Comparison of ENCODE assay signal across 36 cellular contexts in the genomic region with DNA sequence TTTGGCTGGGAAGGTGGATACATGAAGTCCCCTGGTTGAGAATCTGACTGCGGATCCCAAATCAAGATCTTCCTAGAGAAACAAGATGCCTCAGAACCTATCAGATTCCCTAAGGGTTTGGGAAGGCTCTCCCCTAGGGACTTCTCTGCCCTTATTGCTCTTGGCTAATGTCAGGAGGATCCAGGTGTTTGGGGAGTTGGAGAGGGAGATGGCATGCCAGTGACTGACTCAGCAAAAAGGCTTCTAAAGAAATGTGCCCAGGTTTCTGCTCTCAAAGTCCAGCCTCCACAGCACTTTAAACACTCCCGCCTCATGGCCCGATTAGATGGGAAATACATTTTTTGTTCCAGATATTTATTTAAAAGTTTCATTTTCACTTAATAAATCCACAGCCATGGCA.
"Had no signal": no experiment of that assay in that cellular context is flagged by ENCODE, and none has a peak within 500 bp of the region (broad histone marks: within the 10 kb centered on the region; RNA-seq: fewer than 3 reads in every experiment).

No MANE protein-coding gene starts in this region.

- FAIRE-seq: bronchial epithelial cell, TTC549 had no signal

- H3K36me3 Mint-ChIP-seq: activated CD4-positive, alpha-beta memory T cell treated with anti-CD3 and anti-CD28 coated beads for 36 hours; activated naive CD4-positive, alpha-beta T cell treated with anti-CD3 and anti-CD28 coated beads, Interleukin-2, amount 10 ng/mL, durations not matched to agents 7 days and 5 days; activated naive CD4-positive, alpha-beta T cell treated with anti-CD3 and anti-CD28 coated beads, Interleukin-2, amount 50 U/mL, for 24 hours; activated naive CD8-positive, alpha-beta T cell; activated naive CD8-positive, alpha-beta T cell treated with anti-CD3 and anti-CD28 coated beads, Interleukin-2, amount 10 ng/mL, durations not matched to agents 7 days and 5 days; brain had no signal

- H3K36me3 ChIP-seq: ascending aorta, cardiac muscle cell had no signal

- H3K27me3 ChIP-seq: ascending aorta, cardiac muscle cell had no signal

- H3K4me3 Mint-ChIP-seq: activated B cell treated with CpG ODN at 0.5 μM for 24 hours; activated CD4-positive, alpha-beta memory T cell treated with anti-CD3 and anti-CD28 coated beads for 36 hours; activated CD4-positive, alpha-beta T cell treated with anti-CD3 and anti-CD28 coated beads, Interleukin-2, amount 10 ng/mL, durations not matched to agents 24 days and 14 days; activated CD8-positive, alpha-beta T cell treated with anti-CD3 and anti-CD28 coated beads for 36 hours; activated naive CD4-positive, alpha-beta T cell treated with anti-CD3 and anti-CD28 coated beads, Interleukin-2, amount 10 ng/mL, durations not matched to agents 7 days and 5 days; activated naive CD4-positive, alpha-beta T cell treated with anti-CD3 and anti-CD28 coated beads, Interleukin-2, amount 50 U/mL, for 24 hours; activated naive CD8-positive, alpha-beta T cell; activated naive CD8-positive, alpha-beta T cell treated with anti-CD3 and anti-CD28 coated beads, Interleukin-2, amount 10 ng/mL, durations not matched to agents 7 days and 5 days; activated naive CD8-positive, alpha-beta T cell treated with anti-CD3 and anti-CD28 coated beads, Interleukin-2, amount 50 U/mL, for 24 hours; activated T-cell treated with anti-CD3 and anti-CD28 coated beads, Interleukin-2, amount 50 U/mL, for 24 hours; brain; central memory CD8-positive, alpha-beta T cell; T-helper 1 cell treated with Interleukin-12 subunit alpha and Interleukin-12 subunit beta and Interleukin-4 antibody, amounts not matched to agents 30 μg/mL and 1 μg/mL, for 36 hours; T-helper 2 cell treated with Interferon-gamma antibody and Interleukin-4, amounts not matched to agents 5 μg/mL and 100 μg/mL, for 36 hours had no signal

- H3K27ac ChIP-seq: ascending aorta, cardiac muscle cell, VCaP had no signal

- H3K27me3 Mint-ChIP-seq: activated B cell treated with CpG ODN at 0.5 μM for 24 hours; activated CD4-positive, alpha-beta memory T cell treated with anti-CD3 and anti-CD28 coated beads for 36 hours; activated CD4-positive, alpha-beta T cell treated with anti-CD3 and anti-CD28 coated beads, Interleukin-2, amount 10 ng/mL, durations not matched to agents 24 days and 14 days; activated CD8-positive, alpha-beta T cell treated with anti-CD3 and anti-CD28 coated beads for 36 hours; activated naive CD4-positive, alpha-beta T cell treated with anti-CD3 and anti-CD28 coated beads, Interleukin-2, amount 10 ng/mL, durations not matched to agents 7 days and 5 days; activated naive CD4-positive, alpha-beta T cell treated with anti-CD3 and anti-CD28 coated beads, Interleukin-2, amount 50 U/mL, for 24 hours; activated naive CD8-positive, alpha-beta T cell; activated naive CD8-positive, alpha-beta T cell treated with anti-CD3 and anti-CD28 coated beads, Interleukin-2, amount 10 ng/mL, durations not matched to agents 7 days and 5 days; activated naive CD8-positive, alpha-beta T cell treated with anti-CD3 and anti-CD28 coated beads, Interleukin-2, amount 50 U/mL, for 24 hours; activated T-cell treated with anti-CD3 and anti-CD28 coated beads, Interleukin-2, amount 50 U/mL, for 24 hours; central memory CD8-positive, alpha-beta T cell had no signal

- H3K9me3 Mint-ChIP-seq: activated B cell treated with CpG ODN at 0.5 μM for 24 hours; activated CD4-positive, alpha-beta memory T cell treated with anti-CD3 and anti-CD28 coated beads for 36 hours; activated CD4-positive, alpha-beta T cell treated with anti-CD3 and anti-CD28 coated beads, Interleukin-2, amount 10 ng/mL, durations not matched to agents 24 days and 14 days; activated CD8-positive, alpha-beta T cell treated with anti-CD3 and anti-CD28 coated beads for 36 hours; activated naive CD4-positive, alpha-beta T cell treated with anti-CD3 and anti-CD28 coated beads, Interleukin-2, amount 10 ng/mL, durations not matched to agents 7 days and 5 days; activated naive CD4-positive, alpha-beta T cell treated with anti-CD3 and anti-CD28 coated beads, Interleukin-2, amount 50 U/mL, for 24 hours; activated naive CD8-positive, alpha-beta T cell treated with anti-CD3 and anti-CD28 coated beads, Interleukin-2, amount 10 ng/mL, durations not matched to agents 7 days and 5 days; activated T-cell treated with anti-CD3 and anti-CD28 coated beads, Interleukin-2, amount 50 U/mL, for 24 hours; activated T-helper 2 cell treated with anti-CD3 and anti-CD28 coated beads, Interferon-gamma antibody, Interleukin-2, Interleukin-4, amounts not matched to agents 10 μg/mL and 5 μg/mL and 100 μg/mL, durations not matched to agents 14 hours and 24 hours and 36 hours; central memory CD8-positive, alpha-beta T cell; T-helper 1 cell treated with Interleukin-12 subunit alpha and Interleukin-12 subunit beta and Interleukin-4 antibody, amounts not matched to agents 30 μg/mL and 1 μg/mL, for 36 hours; T-helper 2 cell treated with Interferon-gamma antibody and Interleukin-4, amounts not matched to agents 5 μg/mL and 100 μg/mL, for 36 hours had no signal

- H3K9me3 ChIP-seq: ascending aorta had no signal

- H3K4me3 ChIP-seq: ascending aorta, cardiac muscle cell had no signal

- DNase-seq: activated B cell treated with CpG ODN at 0.5 μM for 24 hours; activated CD4-positive, alpha-beta memory T cell treated with anti-CD3 and anti-CD28 coated beads for 36 hours; activated CD4-positive, alpha-beta T cell treated with anti-CD3 and anti-CD28 coated beads for 4 hours; activated CD4-positive, alpha-beta T cell treated with anti-CD3 and anti-CD28 coated beads, Interleukin-2, amount 10 ng/mL, durations not matched to agents 24 days and 14 days; activated CD4-positive, alpha-beta T cell treated with anti-CD3 and anti-CD28 coated beads, Interleukin-2, amount 50 U/mL, for 1 hour; activated CD4-positive, alpha-beta T cell treated with anti-CD3 and anti-CD28 coated beads, Interleukin-2, amount 50 U/mL, for 4 hours; activated CD4-positive, CD25-positive, alpha-beta regulatory T cell treated with anti-CD3 and anti-CD28 coated beads, Interleukin-2, amount 50 U/mL, for 72 hours; activated CD8-positive, alpha-beta memory T cell treated with anti-CD3 and anti-CD28 coated beads, Interleukin-2, amount 50 U/mL, for 48 hours; activated CD8-positive, alpha-beta T cell treated with anti-CD3 and anti-CD28 coated beads for 36 hours; activated effector memory CD4-positive, alpha-beta T cell treated with Interleukin-2 at 50 U/mL for 16 hours; activated gamma-delta T cell; activated naive CD4-positive, alpha-beta T cell treated with anti-CD3 and anti-CD28 coated beads, Interleukin-2, amount 10 ng/mL, durations not matched to agents 7 days and 5 days; activated naive CD4-positive, alpha-beta T cell treated with Interleukin-2 at 50 U/mL for 16 hours; activated naive CD8-positive, alpha-beta T cell treated with anti-CD3 and anti-CD28 coated beads, Interleukin-2, amount 10 ng/mL, durations not matched to agents 7 days and 5 days; activated naive CD8-positive, alpha-beta T cell treated with anti-CD3 and anti-CD28 coated beads, Interleukin-2, amount 50 U/mL, for 24 hours; activated T-cell treated with anti-CD3 and anti-CD28 coated beads, Interleukin-2, amount 50 U/mL, for 24 hours; activated T-cell treated with anti-CD3 and anti-CD28 coated beads, Interleukin-2, amount 50 U/mL, for 48 hours; amygdala; anterior cingulate cortex; caudate nucleus; cerebellar nuclear complex; T-helper 1 cell; T-helper 2 cell; T-helper 9 cell had no signal

- H3K4me1 ChIP-seq: ascending aorta had no signal

- H3K27ac Mint-ChIP-seq: activated B cell treated with CpG ODN at 0.5 μM for 24 hours; activated CD4-positive, alpha-beta memory T cell treated with anti-CD3 and anti-CD28 coated beads for 36 hours; activated CD4-positive, alpha-beta T cell treated with anti-CD3 and anti-CD28 coated beads, Interleukin-2, amount 10 ng/mL, durations not matched to agents 24 days and 14 days; activated CD8-positive, alpha-beta T cell treated with anti-CD3 and anti-CD28 coated beads for 36 hours; activated naive CD4-positive, alpha-beta T cell treated with anti-CD3 and anti-CD28 coated beads, Interleukin-2, amount 10 ng/mL, durations not matched to agents 7 days and 5 days; activated naive CD4-positive, alpha-beta T cell treated with anti-CD3 and anti-CD28 coated beads, Interleukin-2, amount 50 U/mL, for 24 hours; activated naive CD8-positive, alpha-beta T cell; activated naive CD8-positive, alpha-beta T cell treated with anti-CD3 and anti-CD28 coated beads, Interleukin-2, amount 10 ng/mL, durations not matched to agents 7 days and 5 days; activated naive CD8-positive, alpha-beta T cell treated with anti-CD3 and anti-CD28 coated beads, Interleukin-2, amount 50 U/mL, for 24 hours; activated T-cell treated with anti-CD3 and anti-CD28 coated beads, Interleukin-2, amount 50 U/mL, for 24 hours; activated T-helper 2 cell treated with anti-CD3 and anti-CD28 coated beads, Interferon-gamma antibody, Interleukin-2, Interleukin-4, amounts not matched to agents 10 μg/mL and 5 μg/mL and 100 μg/mL, durations not matched to agents 14 hours and 24 hours and 36 hours; brain; T-helper 1 cell treated with Interleukin-12 subunit alpha and Interleukin-12 subunit beta and Interleukin-4 antibody, amounts not matched to agents 30 μg/mL and 1 μg/mL, for 36 hours; T-helper 2 cell treated with Interferon-gamma antibody and Interleukin-4, amounts not matched to agents 5 μg/mL and 100 μg/mL, for 36 hours had no signal

- ATAC-seq: activated CD8-positive, alpha-beta T cell treated with anti-CD3 and anti-CD28 coated beads for 36 hours; activated naive CD8-positive, alpha-beta T cell treated with anti-CD3 and anti-CD28 coated beads, Interleukin-2, amount 50 U/mL, for 24 hours had no signal

- H3K4me1 Mint-ChIP-seq: activated B cell treated with CpG ODN at 0.5 μM for 24 hours; activated CD4-positive, alpha-beta T cell treated with anti-CD3 and anti-CD28 coated beads, Interleukin-2, amount 10 ng/mL, durations not matched to agents 24 days and 14 days; activated naive CD4-positive, alpha-beta T cell treated with anti-CD3 and anti-CD28 coated beads, Interleukin-2, amount 10 ng/mL, durations not matched to agents 7 days and 5 days; activated naive CD4-positive, alpha-beta T cell treated with anti-CD3 and anti-CD28 coated beads, Interleukin-2, amount 50 U/mL, for 24 hours; activated naive CD8-positive, alpha-beta T cell treated with anti-CD3 and anti-CD28 coated beads, Interleukin-2, amount 10 ng/mL, durations not matched to agents 7 days and 5 days; activated naive CD8-positive, alpha-beta T cell treated with anti-CD3 and anti-CD28 coated beads, Interleukin-2, amount 50 U/mL, for 24 hours; central memory CD8-positive, alpha-beta T cell had no signal
